23 cellular contexts compared by ENCODE assay signal in the genomic region with DNA sequence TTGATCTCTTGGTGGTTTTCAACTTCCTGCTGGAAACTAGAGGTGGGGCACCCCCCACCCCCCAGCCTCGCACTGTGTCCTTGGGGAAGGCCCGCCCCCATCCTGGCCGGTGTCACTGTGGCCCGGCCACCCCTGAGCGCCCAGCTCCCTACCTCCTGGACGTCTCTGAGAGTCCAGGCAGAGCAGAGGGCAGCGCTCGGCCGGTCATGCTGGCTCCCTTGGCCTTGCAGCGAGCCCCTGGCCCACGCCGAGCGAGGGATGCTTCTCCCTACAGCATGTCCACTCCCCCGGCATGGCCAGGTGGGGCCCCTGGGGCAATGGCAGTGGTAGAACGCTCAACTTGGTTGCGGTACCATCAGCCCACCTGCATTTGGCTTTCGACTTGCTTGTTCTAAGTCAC. TPM values are rescaled to one million over a fixed set of nuclear protein-coding genes. Genes with fewer than 3 reads are reported as not detected.
DNase-seq lines count a peak whose midpoint lies in the region; ATAC-seq, FAIRE-seq and TF ChIP-seq lines count a peak whose summit lies in the region.
"Had no signal": no experiment of that assay in that cellular context is flagged by ENCODE, and none has a peak within 500 bp of the region (broad histone marks: within the 10 kb centered on the region; RNA-seq: fewer than 3 reads in every experiment).

No MANE protein-coding gene starts in this region.

- H4K20me1 ChIP-seq in GM12878 (ENCODE audit: control insufficient read depth, insufficient read depth) (no peaks in the 10 kb centered on the region), HepG2 (ENCODE audit: insufficient read depth, low read length) (no peaks in the 10 kb centered on the region)

- H3K27ac ChIP-seq in GM12878 (ENCODE audit: control insufficient read depth, insufficient read depth) (no peak overlapping the region), HepG2 (ENCODE audit: extremely low read length, insufficient read depth, low read length) (no peak overlapping the region), sigmoid colon (no peak overlapping the region)
- no peak overlapping the region for H3K27ac ChIP-seq in naive thymus-derived CD4-positive, alpha-beta T cell (ENCODE audit: low read depth, low read length)
- H3K27ac ChIP-seq: C4-2B, GM23248, SJSA1 had no signal

- peaks cover 10 to 23% of the 10 kb centered on the region in 2 donors for H3K4me1 Mint-ChIP-seq in stimulated activated naive B cell treated with anti-CD40 and anti-IgM and Interleukin-4, amounts not matched to agents 10 μg/mL and 1 μg/mL and 100 μg/mL, for 72 hours
- H3K4me1 Mint-ChIP-seq in naive thymus-derived CD4-positive, alpha-beta T cell, result peaks cover 5 to 29% (median 20%) of the 10 kb centered on the region in 7 donors

- 92% methylated on average over 10 of the region's 17 CpGs for WGBS in GM12878 (ENCODE audit: insufficient coverage, insufficient replicate concordance, low lambda C conversion rate, missing lambda C conversion rate)
- 94% methylated on average over 17 of the region's 17 CpGs for WGBS in HepG2 (ENCODE audit: low lambda C conversion rate)
- 92 to 93% methylated on average over 17 of the region's 17 CpGs for WGBS in sigmoid colon, 2 donors

- SMC1A ChIA-PET in GM12878 (lab: Charles Lee; ENCODE audit: uncharacterized antibody, unreplicated experiment), result interaction anchor here (0.6 kb wide), 1 partner anchor 44 kb away, joined by 3 read pairs; no protein-coding TSS in a partner anchor

- FAIRE-seq in GM12878 (lab: Jason Lieb, UNC) (no peak), HepG2 (lab: Jason Lieb, UNC) (no peak)
- FAIRE-seq: G401.6 had no signal

- H3K4me3 ChIP-seq in GM12878, result no peak overlapping the region
- no peak overlapping the region for H3K4me3 ChIP-seq in HepG2 (replicated peaks in 1 of 3; ENCODE audit: insufficient read depth in 1 of 3, low read depth in 2 of 3, low read length in 3 of 3)
- no peak overlapping the region for H3K4me3 ChIP-seq in sigmoid colon
- no peak overlapping the region for H3K4me3 ChIP-seq in naive thymus-derived CD4-positive, alpha-beta T cell (ENCODE audit: low read length)
- H3K4me3 ChIP-seq: GM23248, SJSA1 had no signal

- H3K9ac ChIP-seq in GM12878 (ENCODE audit: control insufficient read depth, insufficient read depth, low read length), result no peak overlapping the region
- no peak overlapping the region for H3K9ac ChIP-seq in HepG2 (ENCODE audit: insufficient read depth, low read depth, low read length)
- H3K9ac ChIP-seq: GM23248 had no signal

- no peaks in the 10 kb centered on the region for H3K9me3 Mint-ChIP-seq in activated naive CD4-positive, alpha-beta T cell treated with anti-CD3 and anti-CD28 coated beads, Interleukin-2, amount 50 U/mL, for 72 hours
- H3K9me3 Mint-ChIP-seq in stimulated activated naive B cell treated with anti-CD40 and anti-IgM and Interleukin-4, amounts not matched to agents 10 μg/mL and 1 μg/mL and 100 μg/mL, for 72 hours, result no peaks in the 10 kb centered on the region
- no peaks in the 10 kb centered on the region for H3K9me3 Mint-ChIP-seq in naive thymus-derived CD4-positive, alpha-beta T cell
- H3K9me3 Mint-ChIP-seq: CD8-positive, alpha-beta memory T cell had no signal

- CTCF ChIA-PET in GM12878 (lab: Yijun Ruan, JAX) (no interaction called here), HepG2 (lab: Yijun Ruan, JAX; ENCODE audit: low intra/inter-chr PET ratio, low total read pairs) (no interaction called here)
- CTCF ChIA-PET in naive thymus-derived CD4-positive, alpha-beta T cell (lab: Charles Lee), result no interaction called here

- H3K4me2 ChIP-seq in GM12878 (ENCODE audit: control insufficient read depth, insufficient read depth) (no peak overlapping the region), HepG2 (ENCODE audit: low read depth, low read length) (no peak overlapping the region)

- TF ChIP-seq CTCF in GM12878 (IDR thresholded peaks at IDR 0.05 in 2 of 3, conservative IDR thresholded peaks at IDR 0.05 in 1 of 3; ENCODE audit: control insufficient read depth in 2 of 3, extremely low read depth in 1 of 3, insufficient read depth in 1 of 3, low read depth in 3 of 3, low read length in 3 of 3), result no peak
- no peak for TF ChIP-seq CTCF in HepG2 (CRISPR knock-in tag; IDR thresholded peaks at IDR 0.05)
- no peak for TF ChIP-seq CTCF in sigmoid colon (IDR thresholded peaks at IDR 0.05)

- H3K27me3 ChIP-seq in GM12878 (replicated peaks in 1 of 2; ENCODE audit: control insufficient read depth in 2 of 2, insufficient read depth in 2 of 2, low read length in 1 of 2), result no peaks in the 10 kb centered on the region
- H3K27me3 ChIP-seq in HepG2 (ENCODE audit: control insufficient read depth in 1 of 2, insufficient read depth in 2 of 2, low read length in 2 of 2), result peaks cover 0 to 20% of the 10 kb centered on the region in 2 experiments; a peak in 2 of 5 replicates
- no peaks in the 10 kb centered on the region for H3K27me3 ChIP-seq in sigmoid colon
- H3K27me3 ChIP-seq in naive thymus-derived CD4-positive, alpha-beta T cell (ENCODE audit: control insufficient read depth in 2 of 2, insufficient read depth in 2 of 2, low read length in 2 of 2), result no peaks in the 10 kb centered on the region
- H3K27me3 ChIP-seq: SJSA1 had no signal

- no peak for TF ChIP-seq EP300 in GM12878 (IDR thresholded peaks at IDR 0.05; ENCODE audit: borderline replicate concordance in 1 of 2, control insufficient read depth in 1 of 2, low read depth in 2 of 2, low read length in 2 of 2)
- TF ChIP-seq EP300 in HepG2 (IDR thresholded peaks at IDR 0.05; ENCODE audit: low read depth in 2 of 2, low read length in 2 of 2), result no peak
- TF ChIP-seq EP300 in HepG2 (CRISPR knock-in tag; IDR thresholded peaks at IDR 0.05; ENCODE audit: borderline replicate concordance), result no peak
- TF ChIP-seq EP300 in sigmoid colon (IDR thresholded peaks at IDR 0.05), result no peak

- no peaks in the 10 kb centered on the region for H3K4me1 ChIP-seq in GM12878 (ENCODE audit: control insufficient read depth, insufficient read depth, low read length)
- peaks cover 24% of the 10 kb centered on the region for H3K4me1 ChIP-seq in HepG2 (ENCODE audit: insufficient read depth, low read length)
- H3K4me1 ChIP-seq in sigmoid colon, result no peaks in the 10 kb centered on the region
- H3K4me1 ChIP-seq in naive thymus-derived CD4-positive, alpha-beta T cell (ENCODE audit: control insufficient read depth in 2 of 2, insufficient read depth in 2 of 2, low read length in 2 of 2), result peaks cover 0 to 6% of the 10 kb centered on the region in 2 donors

- H2AFZ ChIP-seq in GM12878 (ENCODE audit: control insufficient read depth, low read depth, low read length), result no peak overlapping the region
- H2AFZ ChIP-seq in HepG2 (ENCODE audit: low read length), result no peak overlapping the region
- H2AFZ ChIP-seq: GM23248 had no signal

- BruUV-seq in GM12878 (replicated peaks; lab: Mats Ljungman, UMichigan) (no TSS peak), HepG2 (replicated peaks; lab: Mats Ljungman, UMichigan) (no TSS peak)

- no peak overlapping the region for H3K4me3 Mint-ChIP-seq in stimulated activated naive B cell treated with anti-CD40 and anti-IgM and Interleukin-4, amounts not matched to agents 10 μg/mL and 1 μg/mL and 100 μg/mL, for 72 hours
- no peak overlapping the region for H3K4me3 Mint-ChIP-seq in naive thymus-derived CD4-positive, alpha-beta T cell
- H3K4me3 Mint-ChIP-seq: CD8-positive, alpha-beta memory T cell had no signal

- peaks cover 6 to 9% of the 10 kb centered on the region in 2 experiments; a peak in 3 of 4 replicates for H3K36me3 ChIP-seq in GM12878 (ENCODE audit: control insufficient read depth in 2 of 2, insufficient read depth in 2 of 2, low read length in 1 of 2)
- H3K36me3 ChIP-seq in HepG2 (replicated peaks in 1 of 2; ENCODE audit: control insufficient read depth in 1 of 2, insufficient read depth in 2 of 2, low read length in 2 of 2), result peaks cover 2 to 12% of the 10 kb centered on the region in 2 experiments; a peak in 3 of 5 replicates
- peaks cover 15 to 54% (median 20%) of the 10 kb centered on the region in 4 donors for H3K36me3 ChIP-seq in sigmoid colon
- H3K36me3 ChIP-seq in naive thymus-derived CD4-positive, alpha-beta T cell (ENCODE audit: control insufficient read depth in 2 of 3, insufficient read depth in 3 of 3, low read length in 3 of 3), result peaks cover 0 to 39% (median 3%) of the 10 kb centered on the region in 3 experiments

- intact Hi-C loops in GM12878 (cut with micrococcal nuclease; ENCODE audit: unreplicated experiment) (no loop called here), HepG2 (cut with micrococcal nuclease; ENCODE audit: unreplicated experiment) (no loop called here), sigmoid colon (cut with DNase I) (no loop called here), cardiac septum (cut with DNase I) (no loop called here)
- intact Hi-C loops in naive thymus-derived CD4-positive, alpha-beta T cell (cut with micrococcal nuclease), result loop anchor here in 1 of 2 donors (10.0 kb wide), 1 partner anchor 61 kb away; no protein-coding TSS in a partner anchor

- RAD21 ChIA-PET in GM12878 (lab: Charles Lee; ENCODE audit: unreplicated experiment), result no interaction called here

- TF ChIP-seq RAD21 in GM12878 (IDR thresholded peaks at IDR 0.05; ENCODE audit: insufficient read depth, low read depth, low read length), result no peak
- no peak for TF ChIP-seq RAD21 in HepG2 (CRISPR knock-in tag; IDR thresholded peaks at IDR 0.05)

- no peaks in the 10 kb centered on the region for H3K27me3 Mint-ChIP-seq in stimulated activated naive B cell treated with anti-CD40 and anti-IgM and Interleukin-4, amounts not matched to agents 10 μg/mL and 1 μg/mL and 100 μg/mL, for 72 hours
- H3K27me3 Mint-ChIP-seq in naive thymus-derived CD4-positive, alpha-beta T cell, result no peaks in the 10 kb centered on the region
- H3K27me3 Mint-ChIP-seq: CD8-positive, alpha-beta memory T cell had no signal

- DNase-seq in activated naive CD4-positive, alpha-beta T cell treated with anti-CD3 and anti-CD28 coated beads, Interleukin-2, amount 50 U/mL, for 72 hours (ENCODE audit: low spot score in 2 of 2), result no peak
- DNase-seq in activated naive CD4-positive, alpha-beta T cell treated with Interleukin-2 at 50 U/mL for 16 hours, result no peak
- DNase-seq in GM12878 (ENCODE audit: low read depth, low spot score) (no peak), HepG2 (ENCODE audit: low spot score) (no peak), sigmoid colon (no peak), cardiac septum (ENCODE audit: low spot score) (no peak)
- no peak for DNase-seq in stimulated activated naive B cell treated with anti-CD40 and anti-IgM and Interleukin-4, amounts not matched to agents 10 μg/mL and 1 μg/mL and 100 μg/mL, for 72 hours
- no peak for DNase-seq in naive thymus-derived CD4-positive, alpha-beta T cell
- DNase-seq: 8988T; Calu3; CD8-positive, alpha-beta memory T cell; GM23248; IMR-90; MV-4-11; NCI-H1105 treated with DMSO at 0.1 percent for 48 hours; NCI-H2081 treated with DMSO at 0.1 percent for 48 hours; NCI-H446 treated with DMSO at 0.1 percent for 48 hours; NCI-H526 treated with DMSO at 0.1 percent for 48 hours had no signal

- TF ChIP-seq POLR2A in GM12878 (IDR thresholded peaks at IDR 0.05; ENCODE audit: low read depth, low read length) (peak; percentile 4; the same call in 1 of the 2 replicates), HepG2 (IDR thresholded peaks at IDR 0.05; ENCODE audit: insufficient read depth in 1 of 2, low read depth in 2 of 2, low read length in 2 of 2) (no peak), sigmoid colon (IDR thresholded peaks at IDR 0.05) (no peak)

- ATAC-seq in activated naive CD4-positive, alpha-beta T cell treated with anti-CD3 and anti-CD28 coated beads, Interleukin-2, amount 50 U/mL, for 72 hours, result no peak
- no peak for ATAC-seq in GM12878
- ATAC-seq in HepG2, result no peak
- peak; percentile 38 to 50 for ATAC-seq in stimulated activated naive B cell treated with anti-CD40 and anti-IgM and Interleukin-4, amounts not matched to agents 10 μg/mL and 1 μg/mL and 100 μg/mL, for 72 hours (replicated peaks)
- ATAC-seq in naive thymus-derived CD4-positive, alpha-beta T cell, result no peak
- ATAC-seq: HCT116, Right ventricle myocardium inferior had no signal

- no peaks in the 10 kb centered on the region for H3K79me2 ChIP-seq in GM12878 (ENCODE audit: control insufficient read depth, insufficient read depth, low read length)
- no peaks in the 10 kb centered on the region for H3K79me2 ChIP-seq in HepG2 (ENCODE audit: insufficient read depth, low read length)

- in situ Hi-C loops in GM12878 (cut with MboI), result no loop called here
- in situ Hi-C loops in HepG2 (cut with HindIII; ENCODE audit: extremely low pct_ligation_motif_present, low pct_unique_long_range_greater_than_20kb), result no loop called here

- no peaks in the 10 kb centered on the region for H3K9me3 ChIP-seq in GM12878 (replicated peaks; ENCODE audit: control insufficient read depth, insufficient read depth, low read length)
- H3K9me3 ChIP-seq in HepG2 (ENCODE audit: low read length), result no peaks in the 10 kb centered on the region
- no peaks in the 10 kb centered on the region for H3K9me3 ChIP-seq in sigmoid colon
- no peaks in the 10 kb centered on the region for H3K9me3 ChIP-seq in naive thymus-derived CD4-positive, alpha-beta T cell (ENCODE audit: control insufficient read depth in 2 of 3, low read length in 3 of 3)
- H3K9me3 ChIP-seq: SJSA1 had no signal

- peak overlapping the region; percentile 26 to 60 for H3K27ac Mint-ChIP-seq in activated naive CD4-positive, alpha-beta T cell treated with anti-CD3 and anti-CD28 coated beads, Interleukin-2, amount 50 U/mL, for 72 hours
- peak overlapping the region; percentile 62 for H3K27ac Mint-ChIP-seq in stimulated activated naive B cell treated with anti-CD40 and anti-IgM and Interleukin-4, amounts not matched to agents 10 μg/mL and 1 μg/mL and 100 μg/mL, for 72 hours
- H3K27ac Mint-ChIP-seq in naive thymus-derived CD4-positive, alpha-beta T cell, result no peak overlapping the region

- no peaks in the 10 kb centered on the region for H3K36me3 Mint-ChIP-seq in activated naive CD4-positive, alpha-beta T cell treated with anti-CD3 and anti-CD28 coated beads, Interleukin-2, amount 50 U/mL, for 72 hours
- peaks cover 3 to 30% of the 10 kb centered on the region in 2 donors for H3K36me3 Mint-ChIP-seq in stimulated activated naive B cell treated with anti-CD40 and anti-IgM and Interleukin-4, amounts not matched to agents 10 μg/mL and 1 μg/mL and 100 μg/mL, for 72 hours
- peaks cover 0 to 6% (median 3%) of the 10 kb centered on the region in 5 donors for H3K36me3 Mint-ChIP-seq in naive thymus-derived CD4-positive, alpha-beta T cell

- POLR2A ChIA-PET in GM12878 (lab: Charles Lee), result no interaction called here
- POLR2A ChIA-PET in HepG2 (lab: Yijun Ruan, JAX), result no interaction called here
- POLR2A ChIA-PET in naive thymus-derived CD4-positive, alpha-beta T cell (lab: Charles Lee), result interaction anchor here (0.7 kb wide), 1 partner anchor 326 kb away, joined by 3 read pairs; no protein-coding TSS in a partner anchor

RNA-seq across cellular contexts. Expression of a gene that starts 28.7 kb away (rescaled TPM):
- total RNA-seq in activated naive CD4-positive, alpha-beta T cell treated with anti-CD3 and anti-CD28 coated beads, Interleukin-2, amount 50 U/mL, for 72 hours, result 10 to 100 TPM; 49.2 to 59.5 TPM
- 156 and 162 TPM in 2 replicates for total RNA-seq in GM12878 (2013; cell fraction: nucleolus; rRNA removed)
- total RNA-seq in GM12878 (2014; rRNA removed) (31.0 and 40.9 TPM in 2 replicates), GM12878 (2014; rRNA removed; fragmentation: Illumina TruSeq; extraction: Trizol) (27.5 and 28.9 TPM in 2 replicates), GM12878 (2021) (34.4 and 39.6 TPM in 2 replicates), HepG2 (2016; rRNA removed; fragmentation: Illumina TruSeq; extraction: Trizol) (15.2 and 16.5 TPM in 2 replicates), sigmoid colon (10 to 100 TPM; 18.7 to 26.6 (median 20.3) TPM), cardiac septum (22.2 TPM)
- 12.1 TPM for polyA plus RNA-seq in GM12878 (2011; ENCODE audit: low read depth)
- polyA plus RNA-seq in GM12878 (2011; rRNA removed) (24.5 and 38.7 TPM in 2 replicates), GM12878 (2014; fragmentation: Illumina TruSeq; extraction: Trizol) (33.9 and 34.8 TPM in 2 replicates), GM12878 (2014; fragmentation: Nextera tagmentation; extraction: Ambion mirVana) (1 to 10 TPM; 1.1 to 2.5 TPM), GM12878 (2014; rRNA removed) (27.5 and 28.4 TPM in 2 replicates), GM12878 (2016; fragmentation: Nextera tagmentation; extraction: Ambion mirVana) (10 to 100 TPM in 1 of 2 experiments, 1 to 10 TPM in 1; 5.9 to 14.3 TPM), HepG2 (2011; rRNA removed) (10.6 TPM in 2 replicates), sigmoid colon (10 to 100 TPM in 2 of 3 donors, 1 to 10 TPM in 1; 8.4 to 27.3 (median 14.3) TPM)
- 28.0 and 29.3 TPM in 2 replicates for polyA plus RNA-seq in GM12878 (2011; cell fraction: cytosol; rRNA removed)
- 85.3 and 93.6 TPM in 2 replicates for polyA plus RNA-seq in GM12878 (2011; cell fraction: nucleus; rRNA removed)
- polyA plus RNA-seq in GM12878 (2012), result 15.4 and 19.3 TPM in 2 replicates
- polyA minus RNA-seq in GM12878 (2011; rRNA and poly(A)+ RNA removed), result 35.3 and 39.6 TPM in 2 replicates
- polyA minus RNA-seq in GM12878 (2011; cell fraction: cytosol; rRNA and poly(A)+ RNA removed), result 18.2 and 19.4 TPM in 2 replicates
- polyA minus RNA-seq in GM12878 (2011; cell fraction: nucleus; rRNA and poly(A)+ RNA removed), result 28.7 and 56.4 TPM in 2 replicates
- 16.6 and 17.0 TPM in 2 replicates for total RNA-seq in HepG2 (2016; cell fraction: cytosol; rRNA removed; fragmentation: Illumina TruSeq; extraction: Trizol; ENCODE audit: low read depth)
- total RNA-seq in HepG2 (2016; cell fraction: insoluble cytoplasmic fraction; rRNA removed; fragmentation: Illumina TruSeq; extraction: Trizol), result 12.6 and 17.1 TPM in 2 replicates
- 18.2 and 18.5 TPM in 2 replicates for total RNA-seq in HepG2 (2016; cell fraction: membrane; rRNA removed; fragmentation: Illumina TruSeq; extraction: Trizol)
- total RNA-seq in HepG2 (2016; cell fraction: nucleus; rRNA removed; fragmentation: Illumina TruSeq; extraction: Trizol), result 25.8 and 26.3 TPM in 2 replicates
- 6.4 and 7.4 TPM in 2 replicates for polyA plus RNA-seq in HepG2 (2011; cell fraction: cytosol; rRNA removed)
- polyA plus RNA-seq in HepG2 (2011; cell fraction: nucleus; rRNA removed), result 33.8 and 34.4 TPM in 2 replicates
- 9.8 and 12.7 TPM in 2 replicates for polyA plus RNA-seq in HepG2 (2012)
- polyA plus RNA-seq in HepG2 (2016; cell fraction: cytosol; fragmentation: Illumina TruSeq; extraction: Trizol; ENCODE audit: low read depth), result 12.1 and 12.5 TPM in 2 replicates
- 9.5 and 11.9 TPM in 2 replicates for polyA plus RNA-seq in HepG2 (2016; cell fraction: insoluble cytoplasmic fraction; fragmentation: Illumina TruSeq; extraction: Trizol; ENCODE audit: low read depth)
- 10.0 and 10.8 TPM in 2 replicates for polyA plus RNA-seq in HepG2 (2016; cell fraction: membrane; fragmentation: Illumina TruSeq; extraction: Trizol; ENCODE audit: low read depth)
- polyA plus RNA-seq in HepG2 (2016; cell fraction: nucleus; fragmentation: Illumina TruSeq; extraction: Trizol; ENCODE audit: insufficient read depth, low read depth), result 30.3 and 54.6 TPM in 2 replicates
- 19.6 and 41.6 TPM in 2 replicates for polyA minus RNA-seq in HepG2 (2011; rRNA and poly(A)+ RNA removed; ENCODE audit: low replicate concordance)
- polyA minus RNA-seq in HepG2 (2011; cell fraction: cytosol; rRNA and poly(A)+ RNA removed), result 6.8 and 7.4 TPM in 2 replicates
- 27.6 and 28.3 TPM in 2 replicates for polyA minus RNA-seq in HepG2 (2011; cell fraction: nucleus; rRNA and poly(A)+ RNA removed)
- 100 to 1,000 TPM in 2 of 5 experiments, 10 to 100 TPM in 3; 80.6 to 119 (median 93.2) TPM for total RNA-seq in naive thymus-derived CD4-positive, alpha-beta T cell
- 10 to 100 TPM; 15.6 to 26.5 TPM for polyA plus RNA-seq in naive thymus-derived CD4-positive, alpha-beta T cell

Comparison
In these comparisons a context has a peak if more than half of its experiments do, and no peak if none do; other contexts are left out.
1. ATAC-seq: peak in stimulated activated naive B cell treated with anti-CD40 and anti-IgM and Interleukin-4, amounts not matched to agents 10 μg/mL and 1 μg/mL and 100 μg/mL, for 72 hours (2 of 2); none in activated naive CD4-positive, alpha-beta T cell treated with anti-CD3 and anti-CD28 coated beads, Interleukin-2, amount 50 U/mL, for 72 hours (0 of 2), GM12878 (single experiment), HepG2 (single experiment) and naive thymus-derived CD4-positive, alpha-beta T cell (single experiment).
2. H3K27ac Mint-ChIP-seq: peak in activated naive CD4-positive, alpha-beta T cell treated with anti-CD3 and anti-CD28 coated beads, Interleukin-2, amount 50 U/mL, for 72 hours (2 of 2) and stimulated activated naive B cell treated with anti-CD40 and anti-IgM and Interleukin-4, amounts not matched to agents 10 μg/mL and 1 μg/mL and 100 μg/mL, for 72 hours (single experiment); none in naive thymus-derived CD4-positive, alpha-beta T cell (0 of 9).